1 cellular context compared by ENCODE assay signal in the genomic region with DNA sequence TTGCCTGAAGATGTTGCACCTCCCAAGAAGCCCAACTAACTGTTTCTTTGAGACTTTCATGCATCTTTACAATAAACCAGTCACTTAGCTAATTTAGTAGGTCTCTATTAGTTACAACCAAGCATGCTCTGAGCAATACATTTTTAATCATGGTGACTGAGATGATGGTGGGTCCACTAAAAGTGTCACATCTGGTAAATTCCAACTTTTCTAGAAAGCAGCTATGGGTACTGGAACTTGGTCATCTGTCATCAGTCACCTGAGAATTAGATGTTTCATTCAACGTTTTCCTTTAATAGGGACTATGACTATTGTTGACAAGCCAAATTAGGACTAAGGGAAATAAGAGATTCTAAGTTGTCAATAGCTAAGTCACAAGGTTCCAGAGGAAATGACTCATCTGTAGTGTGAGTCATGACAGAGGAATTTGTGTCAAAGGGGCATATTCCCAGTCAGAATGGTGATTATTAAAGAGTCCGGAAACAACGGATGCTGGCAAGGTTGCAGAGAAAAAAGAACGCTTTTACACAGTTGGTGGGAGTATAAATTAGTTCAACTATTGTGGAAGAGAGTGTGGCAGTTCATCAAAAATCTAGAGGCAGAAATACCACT.
A peak's percentile ranks its signal among the peaks of the same experiment; 100 is the strongest.
TF ChIP-seq lines count a peak whose summit lies in the region.

No MANE protein-coding gene starts in this region.

TF ChIP-seq in HepG2, 621 proteins besides CTCF, POLR2A, EP300 and RAD21 (continued from another document and continues in another):
- peak; percentile 89 for TF ChIP-seq ARID5B (CRISPR knock-in tag; IDR thresholded peaks at IDR 0.05)
- no peak for TF ChIP-seq ZFP41 (CRISPR knock-in tag; IDR thresholded peaks at IDR 0.05; ENCODE audit: borderline replicate concordance)
- no peak for TF ChIP-seq EEA1 (CRISPR knock-in tag; IDR thresholded peaks at IDR 0.05; ENCODE audit: borderline replicate concordance)
- no peak for TF ChIP-seq ZBTB44 (CRISPR knock-in tag; IDR thresholded peaks at IDR 0.05)
- TF ChIP-seq JUN (CRISPR knock-in tag; IDR thresholded peaks at IDR 0.05), result peak; percentile 92
- no peak for TF ChIP-seq SRF (IDR thresholded peaks at IDR 0.05; ENCODE audit: low read depth, low read length)
- no peak for TF ChIP-seq GABPA (IDR thresholded peaks at IDR 0.05; ENCODE audit: low read depth, low read length)
- peak; percentile 85 for TF ChIP-seq GABPA (CRISPR knock-in tag; IDR thresholded peaks at IDR 0.05; ENCODE audit: low read depth)
- no peak for TF ChIP-seq ZNF230 (CRISPR knock-in tag; IDR thresholded peaks at IDR 0.05)
- 0 out of 4 replicates have a peak, but pooled peaks of 1 of the 2 experiments have one; percentile 20 for TF ChIP-seq KLF16 (CRISPR knock-in tag; IDR thresholded peaks at IDR 0.05)
- TF ChIP-seq PPARG (CRISPR knock-in tag; conservative IDR thresholded peaks at IDR 0.05), result peak; percentile 99
- TF ChIP-seq ERF (CRISPR knock-in tag; IDR thresholded peaks at IDR 0.05), result 0 out of 2 replicates have a peak, but pooled peaks have one; percentile 36
- TF ChIP-seq TFE3 (CRISPR knock-in tag; IDR thresholded peaks at IDR 0.05), result peak; percentile 99
- no peak for TF ChIP-seq SOX6 (IDR thresholded peaks at IDR 0.05)
- peak; percentile 36; the same call in 1 of the 2 replicates for TF ChIP-seq SOX6 (CRISPR knock-in tag; IDR thresholded peaks at IDR 0.05)
- TF ChIP-seq FOXK1 (CRISPR knock-in tag; IDR thresholded peaks at IDR 0.05; ENCODE audit: borderline replicate concordance, low read depth), result peak; percentile 42; the same call in 1 of the 2 replicates
- no peak for TF ChIP-seq ZBTB8A (CRISPR knock-in tag; IDR thresholded peaks at IDR 0.05; ENCODE audit: borderline replicate concordance, low read depth)
- peak; percentile 87; the same call in 1 of the 2 replicates for TF ChIP-seq AHDC1 (CRISPR knock-in tag; IDR thresholded peaks at IDR 0.05; ENCODE audit: borderline replicate concordance)
- peak; percentile 96 for TF ChIP-seq FOSL1 (CRISPR knock-in tag; IDR thresholded peaks at IDR 0.05; ENCODE audit: borderline replicate concordance)
- peak; percentile 66; the same call in 1 of the 2 replicates for TF ChIP-seq ZSCAN21 (CRISPR knock-in tag; IDR thresholded peaks at IDR 0.05; ENCODE audit: borderline replicate concordance)
- TF ChIP-seq MYPOP (CRISPR knock-in tag; IDR thresholded peaks at IDR 0.05), result no peak
- no peak for TF ChIP-seq CBX1 (IDR thresholded peaks at IDR 0.05; ENCODE audit: low read depth)
- TF ChIP-seq, protein P1, sequence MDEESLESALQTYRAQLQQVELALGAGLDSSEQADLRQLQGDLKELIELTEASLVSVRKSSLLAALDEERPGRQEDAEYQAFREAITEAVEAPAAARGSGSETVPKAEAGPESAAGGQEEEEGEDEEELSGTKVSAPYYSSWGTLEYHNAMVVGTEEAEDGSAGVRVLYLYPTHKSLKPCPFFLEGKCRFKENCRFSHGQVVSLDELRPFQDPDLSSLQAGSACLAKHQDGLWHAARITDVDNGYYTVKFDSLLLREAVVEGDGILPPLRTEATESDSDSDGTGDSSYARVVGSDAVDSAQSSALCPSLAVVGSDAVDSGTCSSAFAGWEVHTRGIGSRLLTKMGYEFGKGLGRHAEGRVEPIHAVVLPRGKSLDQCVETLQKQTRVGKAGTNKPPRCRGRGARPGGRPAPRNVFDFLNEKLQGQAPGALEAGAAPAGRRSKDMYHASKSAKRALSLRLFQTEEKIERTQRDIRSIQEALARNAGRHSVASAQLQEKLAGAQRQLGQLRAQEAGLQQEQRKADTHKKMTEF (CRISPR knock-in tag; IDR thresholded peaks at IDR 0.05), result 0 out of 2 replicates have a peak, but pooled peaks have one; percentile 47
- TF ChIP-seq, protein P2, sequence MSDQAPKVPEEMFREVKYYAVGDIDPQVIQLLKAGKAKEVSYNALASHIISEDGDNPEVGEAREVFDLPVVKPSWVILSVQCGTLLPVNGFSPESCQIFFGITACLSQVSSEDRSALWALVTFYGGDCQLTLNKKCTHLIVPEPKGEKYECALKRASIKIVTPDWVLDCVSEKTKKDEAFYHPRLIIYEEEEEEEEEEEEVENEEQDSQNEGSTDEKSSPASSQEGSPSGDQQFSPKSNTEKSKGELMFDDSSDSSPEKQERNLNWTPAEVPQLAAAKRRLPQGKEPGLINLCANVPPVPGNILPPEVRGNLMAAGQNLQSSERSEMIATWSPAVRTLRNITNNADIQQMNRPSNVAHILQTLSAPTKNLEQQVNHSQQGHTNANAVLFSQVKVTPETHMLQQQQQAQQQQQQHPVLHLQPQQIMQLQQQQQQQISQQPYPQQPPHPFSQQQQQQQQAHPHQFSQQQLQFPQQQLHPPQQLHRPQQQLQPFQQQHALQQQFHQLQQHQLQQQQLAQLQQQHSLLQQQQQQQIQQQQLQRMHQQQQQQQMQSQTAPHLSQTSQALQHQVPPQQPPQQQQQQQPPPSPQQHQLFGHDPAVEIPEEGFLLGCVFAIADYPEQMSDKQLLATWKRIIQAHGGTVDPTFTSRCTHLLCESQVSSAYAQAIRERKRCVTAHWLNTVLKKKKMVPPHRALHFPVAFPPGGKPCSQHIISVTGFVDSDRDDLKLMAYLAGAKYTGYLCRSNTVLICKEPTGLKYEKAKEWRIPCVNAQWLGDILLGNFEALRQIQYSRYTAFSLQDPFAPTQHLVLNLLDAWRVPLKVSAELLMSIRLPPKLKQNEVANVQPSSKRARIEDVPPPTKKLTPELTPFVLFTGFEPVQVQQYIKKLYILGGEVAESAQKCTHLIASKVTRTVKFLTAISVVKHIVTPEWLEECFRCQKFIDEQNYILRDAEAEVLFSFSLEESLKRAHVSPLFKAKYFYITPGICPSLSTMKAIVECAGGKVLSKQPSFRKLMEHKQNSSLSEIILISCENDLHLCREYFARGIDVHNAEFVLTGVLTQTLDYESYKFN (CRISPR knock-in tag; conservative IDR thresholded peaks at IDR 0.05), result peak; percentile 30; the same call in 1 of the 2 replicates
- TF ChIP-seq MEF2D (CRISPR knock-in tag; IDR thresholded peaks at IDR 0.05), result no peak
- TF ChIP-seq CREB3 (CRISPR knock-in tag; IDR thresholded peaks at IDR 0.05), result no peak
- TF ChIP-seq TBP (CRISPR knock-in tag; IDR thresholded peaks at IDR 0.05), result no peak
- TF ChIP-seq, protein P3, sequence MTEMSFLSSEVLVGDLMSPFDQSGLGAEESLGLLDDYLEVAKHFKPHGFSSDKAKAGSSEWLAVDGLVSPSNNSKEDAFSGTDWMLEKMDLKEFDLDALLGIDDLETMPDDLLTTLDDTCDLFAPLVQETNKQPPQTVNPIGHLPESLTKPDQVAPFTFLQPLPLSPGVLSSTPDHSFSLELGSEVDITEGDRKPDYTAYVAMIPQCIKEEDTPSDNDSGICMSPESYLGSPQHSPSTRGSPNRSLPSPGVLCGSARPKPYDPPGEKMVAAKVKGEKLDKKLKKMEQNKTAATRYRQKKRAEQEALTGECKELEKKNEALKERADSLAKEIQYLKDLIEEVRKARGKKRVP (CRISPR knock-in tag; IDR thresholded peaks at IDR 0.05), result peak in 1 of 2 experiments; percentile 32; a peak in 1 of 4 replicates
- peak; percentile 49; the same call in 1 of the 2 replicates for TF ChIP-seq THAP11 (CRISPR knock-in tag; IDR thresholded peaks at IDR 0.05)
